In the genomic region with DNA sequence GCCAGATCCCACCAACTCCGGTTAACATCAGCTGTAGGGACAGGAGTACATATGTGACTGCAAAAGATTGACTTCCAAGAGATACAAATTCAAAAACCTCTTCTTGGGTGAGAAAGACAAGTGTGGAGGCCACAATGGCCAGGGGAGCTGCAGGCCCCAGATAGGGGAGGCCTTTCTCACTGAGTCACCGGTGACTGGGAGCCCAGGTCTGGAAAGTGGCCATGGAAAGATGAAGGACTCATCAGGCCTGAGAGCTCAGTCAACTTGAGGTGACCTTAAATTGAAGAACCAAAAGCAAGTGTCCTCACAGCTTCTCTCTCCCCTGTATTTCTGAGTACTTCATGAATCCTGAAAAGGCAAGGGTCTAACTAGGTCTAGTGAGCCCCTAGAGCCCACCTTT, we compare ENCODE assay signal across 21 cellular contexts.
A peak's percentile ranks its signal among the peaks of the same experiment; 100 is the strongest.
DNase-seq lines count a peak whose midpoint lies in the region; ATAC-seq and TF ChIP-seq lines count a peak whose summit lies in the region.
"Had no signal": no experiment of that assay in that cellular context is flagged by ENCODE, and none has a peak within 500 bp of the region (broad histone marks: within the 10 kb centered on the region; RNA-seq: fewer than 3 reads in every experiment).

No MANE protein-coding gene starts in this region.

- 85 to 90% methylated on average over 2 of the region's 2 CpGs for WGBS in thyroid gland, 2 donors

- peaks cover 17% of the 10 kb centered on the region for H3K27me3 Mint-ChIP-seq in HFFc6 (ENCODE audit: insufficient read depth)
- peaks cover 0 to 16% (median 0%) of the 10 kb centered on the region in 5 donors for H3K27me3 Mint-ChIP-seq in naive thymus-derived CD4-positive, alpha-beta T cell
- H3K27me3 Mint-ChIP-seq: activated CD4-positive, alpha-beta T cell treated with anti-CD3 and anti-CD28 coated beads for 36 hours; effector memory CD8-positive, alpha-beta T cell; stimulated activated naive CD8-positive, alpha-beta T cell treated with anti-CD3 and anti-CD28 coated beads, Interleukin-15, amount 100 ng/mL, for 72 hours had no signal

- DNase-seq in AG10803 (ENCODE audit: low read depth) (peak; percentile 37), HFFc6 (peak; percentile 59), amniotic epithelial cell (ENCODE audit: low read depth) (peak; percentile 66), foreskin fibroblast (peak; percentile 23 to 56), thyroid gland (no peak), NOMO-1 treated with dmso at 0.1 percent for 144 hours (lab: John Stamatoyannopoulos, UW; ENCODE audit: unreplicated experiment) (no peak)
- DNase-seq in naive thymus-derived CD4-positive, alpha-beta T cell, result no peak
- DNase-seq: activated CD4-positive, alpha-beta T cell treated with anti-CD3 and anti-CD28 coated beads for 36 hours; activated naive CD4-positive, alpha-beta T cell treated with anti-CD3 and anti-CD28 coated beads, Interleukin-2, amount 10 ng/mL, durations not matched to agents 7 days and 5 days; DMS153; effector memory CD8-positive, alpha-beta T cell; esophagus squamous epithelium; NCI-H1048; NCI-H187 treated with DMSO at 0.1 percent for 48 hours; NCI-H2227 treated with DMSO at 0.1 percent for 48 hours; NCI-H748 treated with DMSO at 0.1 percent for 48 hours; SHP77 treated with DMSO at 0.1 percent for 48 hours; stimulated activated naive CD8-positive, alpha-beta T cell treated with anti-CD3 and anti-CD28 coated beads, Interleukin-15, amount 100 ng/mL, for 72 hours had no signal

- H3K27ac ChIP-seq in naive thymus-derived CD4-positive, alpha-beta T cell (ENCODE audit: low read depth, low read length), result no peak overlapping the region
- no peak overlapping the region for H3K27ac ChIP-seq in thyroid gland
- H3K27ac ChIP-seq: esophagus squamous epithelium had no signal

- H3K4me1 Mint-ChIP-seq in HFFc6 (ENCODE audit: low read depth), result peaks cover 23% of the 10 kb centered on the region
- peaks cover 9 to 25% (median 17%) of the 10 kb centered on the region in 7 donors for H3K4me1 Mint-ChIP-seq in naive thymus-derived CD4-positive, alpha-beta T cell

- no peak for TF ChIP-seq POLR2A in thyroid gland (IDR thresholded peaks at IDR 0.05)

- H3K9me3 ChIP-seq in naive thymus-derived CD4-positive, alpha-beta T cell (ENCODE audit: control insufficient read depth in 2 of 3, low read length in 3 of 3), result no peaks in the 10 kb centered on the region
- no peaks in the 10 kb centered on the region for H3K9me3 ChIP-seq in thyroid gland
- H3K9me3 ChIP-seq: esophagus squamous epithelium had no signal

- no peaks in the 10 kb centered on the region for H3K36me3 Mint-ChIP-seq in HFFc6 (ENCODE audit: low read depth)
- no peaks in the 10 kb centered on the region for H3K36me3 Mint-ChIP-seq in naive thymus-derived CD4-positive, alpha-beta T cell
- H3K36me3 Mint-ChIP-seq: activated naive CD4-positive, alpha-beta T cell treated with anti-CD3 and anti-CD28 coated beads, Interleukin-2, amount 10 ng/mL, durations not matched to agents 7 days and 5 days; CD14-positive monocyte; memory B cell had no signal

- ATAC-seq in naive thymus-derived CD4-positive, alpha-beta T cell, result no peak
- no peak for ATAC-seq in GM18861 (IDR thresholded peaks at IDR 0.05; ENCODE audit: unreplicated experiment)
- ATAC-seq: activated CD4-positive, alpha-beta T cell treated with anti-CD3 and anti-CD28 coated beads for 36 hours; effector memory CD8-positive, alpha-beta T cell; stimulated activated naive CD8-positive, alpha-beta T cell treated with anti-CD3 and anti-CD28 coated beads, Interleukin-15, amount 100 ng/mL, for 72 hours had no signal

- H3K4me3 ChIP-seq in AG10803 (ENCODE audit: low read length) (no peak overlapping the region), foreskin fibroblast (ENCODE audit: low read depth in 1 of 2, low read length in 2 of 2) (no peak overlapping the region), thyroid gland (replicated peaks in 1 of 3) (no peak overlapping the region)
- no peak overlapping the region for H3K4me3 ChIP-seq in naive thymus-derived CD4-positive, alpha-beta T cell (ENCODE audit: low read length)
- H3K4me3 ChIP-seq: esophagus squamous epithelium had no signal

- CTCF ChIA-PET in naive thymus-derived CD4-positive, alpha-beta T cell (lab: Charles Lee), result no interaction called here

- intact Hi-C loops in naive thymus-derived CD4-positive, alpha-beta T cell (cut with micrococcal nuclease), result no loop called here
- intact Hi-C loops in thyroid gland (cut with DNase I), result no loop called here

- no peak overlapping the region for H3K4me3 Mint-ChIP-seq in HFFc6
- H3K4me3 Mint-ChIP-seq in naive thymus-derived CD4-positive, alpha-beta T cell, result no peak overlapping the region
- H3K4me3 Mint-ChIP-seq: activated CD4-positive, alpha-beta T cell treated with anti-CD3 and anti-CD28 coated beads for 36 hours; activated naive CD4-positive, alpha-beta T cell treated with anti-CD3 and anti-CD28 coated beads, Interleukin-2, amount 10 ng/mL, durations not matched to agents 7 days and 5 days; CD14-positive monocyte; effector memory CD8-positive, alpha-beta T cell; memory B cell; stimulated activated naive CD8-positive, alpha-beta T cell treated with anti-CD3 and anti-CD28 coated beads, Interleukin-15, amount 100 ng/mL, for 72 hours had no signal

- no peaks in the 10 kb centered on the region for H3K36me3 ChIP-seq in naive thymus-derived CD4-positive, alpha-beta T cell (ENCODE audit: control insufficient read depth in 2 of 3, insufficient read depth in 3 of 3, low read length in 3 of 3)
- H3K36me3 ChIP-seq in thyroid gland, result no peaks in the 10 kb centered on the region
- H3K36me3 ChIP-seq: esophagus squamous epithelium had no signal

- no peaks in the 10 kb centered on the region for H3K27me3 ChIP-seq in naive thymus-derived CD4-positive, alpha-beta T cell (ENCODE audit: control insufficient read depth in 2 of 2, insufficient read depth in 2 of 2, low read length in 2 of 2)
- H3K27me3 ChIP-seq in thyroid gland, result no peaks in the 10 kb centered on the region
- H3K27me3 ChIP-seq: esophagus squamous epithelium had no signal

- no peaks in the 10 kb centered on the region for H3K9me3 Mint-ChIP-seq in HFFc6
- H3K9me3 Mint-ChIP-seq in naive thymus-derived CD4-positive, alpha-beta T cell, result no peaks in the 10 kb centered on the region
- H3K9me3 Mint-ChIP-seq: activated naive CD4-positive, alpha-beta T cell treated with anti-CD3 and anti-CD28 coated beads, Interleukin-2, amount 10 ng/mL, durations not matched to agents 7 days and 5 days; effector memory CD8-positive, alpha-beta T cell; memory B cell; stimulated activated naive CD8-positive, alpha-beta T cell treated with anti-CD3 and anti-CD28 coated beads, Interleukin-15, amount 100 ng/mL, for 72 hours had no signal

- no peak overlapping the region for H3K27ac Mint-ChIP-seq in HFFc6
- H3K27ac Mint-ChIP-seq in naive thymus-derived CD4-positive, alpha-beta T cell, result no peak overlapping the region
- H3K27ac Mint-ChIP-seq: activated CD4-positive, alpha-beta T cell treated with anti-CD3 and anti-CD28 coated beads for 36 hours; activated naive CD4-positive, alpha-beta T cell treated with anti-CD3 and anti-CD28 coated beads, Interleukin-2, amount 10 ng/mL, durations not matched to agents 7 days and 5 days; effector memory CD8-positive, alpha-beta T cell; memory B cell; stimulated activated naive CD8-positive, alpha-beta T cell treated with anti-CD3 and anti-CD28 coated beads, Interleukin-15, amount 100 ng/mL, for 72 hours had no signal

- POLR2A ChIA-PET in naive thymus-derived CD4-positive, alpha-beta T cell (lab: Charles Lee), result no interaction called here

- H3K4me1 ChIP-seq in naive thymus-derived CD4-positive, alpha-beta T cell (ENCODE audit: control insufficient read depth in 2 of 2, insufficient read depth in 2 of 2, low read length in 2 of 2), result peaks cover 8 to 24% of the 10 kb centered on the region in 2 donors
- H3K4me1 ChIP-seq in thyroid gland, result peaks cover 0 to 9% of the 10 kb centered on the region in 2 donors

- TF ChIP-seq CTCF in AG10803 (conservative IDR thresholded peaks at IDR 0.05; ENCODE audit: low read length) (no peak), HFFc6 (IDR thresholded peaks at IDR 0.05) (no peak), foreskin fibroblast (IDR thresholded peaks at IDR 0.05; ENCODE audit: low read depth, low read length) (no peak), thyroid gland (IDR thresholded peaks at IDR 0.05) (no peak)

Comparison
In these comparisons a context has a peak if more than half of its experiments do, and no peak if none do; other contexts are left out.
1. DNase-seq: peak in AG10803 (single experiment), HFFc6 (single experiment), amniotic epithelial cell (single experiment) and foreskin fibroblast (2 of 2); none in naive thymus-derived CD4-positive, alpha-beta T cell (0 of 9), thyroid gland (0 of 2) and NOMO-1 treated with dmso at 0.1 percent for 144 hours (single experiment).